In the genomic region with DNA sequence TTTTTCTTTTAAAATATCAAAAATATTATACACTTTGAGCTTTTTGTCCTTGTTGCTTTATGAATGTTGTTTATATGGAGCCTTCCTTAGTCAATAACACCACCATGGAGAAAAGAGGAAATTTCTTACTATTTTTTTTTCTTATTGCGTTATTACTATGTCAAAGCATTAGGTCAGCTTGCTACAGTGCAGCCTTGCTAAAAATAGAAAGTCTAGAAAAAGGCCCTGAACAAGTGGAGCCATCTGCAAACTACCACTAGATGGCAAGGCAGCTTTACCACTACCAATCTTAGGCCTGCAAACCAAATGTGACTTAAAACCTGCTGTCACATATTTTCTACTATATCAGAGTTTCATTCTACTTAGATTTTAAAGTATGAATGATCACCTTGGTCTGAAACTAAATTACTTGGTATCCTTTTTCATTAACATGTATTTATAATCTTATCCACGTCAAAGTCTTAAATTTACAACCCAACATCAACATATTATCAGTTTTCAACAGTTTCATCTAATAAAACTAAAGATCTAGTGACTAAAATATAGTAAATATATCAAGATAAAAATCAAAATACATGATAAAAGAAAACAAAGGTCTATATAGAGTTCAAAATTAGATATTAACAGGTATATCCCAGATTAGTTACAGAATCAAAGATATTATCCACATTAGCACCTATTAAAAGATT, we compare ENCODE assay signal across 9 cellular contexts.
DNase-seq lines count a peak whose midpoint lies in the region; ATAC-seq and TF ChIP-seq lines count a peak whose summit lies in the region.
"Had no signal": no experiment of that assay in that cellular context is flagged by ENCODE, and none has a peak within 500 bp of the region (broad histone marks: within the 10 kb centered on the region; RNA-seq: fewer than 3 reads in every experiment).

No MANE protein-coding gene starts in this region.

- CTCF ChIA-PET in activated CD8-positive, alpha-beta T cell treated with anti-CD3 and anti-CD28 coated beads, Interleukin-2, amount 10 ng/mL, durations not matched to agents 7 days and 5 days (lab: Charles Lee): interaction anchor here (0.6 to 5.1 kb wide), 14 partner anchors 9 to 752 kb away, joined by 3 to 26 read pairs (median 4); partner anchors contain the start of gene SSBP2

- peak; percentile 92 for TF ChIP-seq CTCF in fibroblast of villous mesenchyme (IDR thresholded peaks at IDR 0.05; ENCODE audit: insufficient read depth, low read depth, low read length)

- H3K27me3 Mint-ChIP-seq in activated CD8-positive, alpha-beta T cell treated with anti-CD3 and anti-CD28 coated beads, Interleukin-2, amount 10 ng/mL, durations not matched to agents 7 days and 5 days (ENCODE audit: low read depth): no peaks in the 10 kb centered on the region

- H3K4me1 Mint-ChIP-seq in activated CD8-positive, alpha-beta T cell treated with anti-CD3 and anti-CD28 coated beads, Interleukin-2, amount 10 ng/mL, durations not matched to agents 7 days and 5 days (ENCODE audit: low read depth): peaks cover 6% of the 10 kb centered on the region

- no peak overlapping the region for H3K4me3 Mint-ChIP-seq in activated CD8-positive, alpha-beta T cell treated with anti-CD3 and anti-CD28 coated beads, Interleukin-2, amount 10 ng/mL, durations not matched to agents 7 days and 5 days

- POLR2A ChIA-PET in activated CD8-positive, alpha-beta T cell treated with anti-CD3 and anti-CD28 coated beads, Interleukin-2, amount 10 ng/mL, durations not matched to agents 7 days and 5 days (lab: Charles Lee): no interaction called here

- H3K4me3 ChIP-seq in fibroblast of villous mesenchyme (ENCODE audit: low read depth, low read length): no peak overlapping the region
- H3K4me3 ChIP-seq: BLaER1 treated with 17β-estradiol and CSF1 and Interleukin-3, amounts not matched to agents 10 nM and 100 nM had no signal

- no peaks in the 10 kb centered on the region for H3K36me3 Mint-ChIP-seq in activated CD8-positive, alpha-beta T cell treated with anti-CD3 and anti-CD28 coated beads, Interleukin-2, amount 10 ng/mL, durations not matched to agents 7 days and 5 days (ENCODE audit: low read depth)

- ATAC-seq in GM21367 (IDR thresholded peaks at IDR 0.05; ENCODE audit: unreplicated experiment): peak; percentile 97
- ATAC-seq in HG03521 (IDR thresholded peaks at IDR 0.05; ENCODE audit: unreplicated experiment): peak; percentile 99
- ATAC-seq in activated CD8-positive, alpha-beta T cell treated with anti-CD3 and anti-CD28 coated beads, Interleukin-2, amount 10 ng/mL, durations not matched to agents 7 days and 5 days: peak; percentile 93

- DNase-seq in activated CD4-positive, CD25-positive, alpha-beta regulatory T cell treated with anti-CD3 and anti-CD28 coated beads, Interleukin-2, amount 50 U/mL, for 16 hours (ENCODE audit: low read depth, low spot score): peak; percentile 0
- DNase-seq in activated CD4-positive, CD25-positive, alpha-beta regulatory T cell treated with anti-CD3 and anti-CD28 coated beads, Interleukin-2, amount 50 U/mL, for 72 hours: no peak
- peak; percentile 74 for DNase-seq in NCI-H524 treated with DMSO at 0.1 percent for 48 hours (lab: John Stamatoyannopoulos, UW)
- DNase-seq in activated CD8-positive, alpha-beta T cell treated with anti-CD3 and anti-CD28 coated beads, Interleukin-2, amount 10 ng/mL, durations not matched to agents 7 days and 5 days: peak; percentile 63
- peak; percentile 90 for DNase-seq in fibroblast of villous mesenchyme (ENCODE audit: low read depth)
- DNase-seq in nucleus accumbens (lab: John Stamatoyannopoulos, UW): peak in 43 of 56 donors; percentile 1 to 77 (median 30)

- no peaks in the 10 kb centered on the region for H3K9me3 Mint-ChIP-seq in activated CD8-positive, alpha-beta T cell treated with anti-CD3 and anti-CD28 coated beads, Interleukin-2, amount 10 ng/mL, durations not matched to agents 7 days and 5 days (ENCODE audit: insufficient read depth)

- no peak overlapping the region for H3K27ac Mint-ChIP-seq in activated CD8-positive, alpha-beta T cell treated with anti-CD3 and anti-CD28 coated beads, Interleukin-2, amount 10 ng/mL, durations not matched to agents 7 days and 5 days
